Comparison of ENCODE assay signal across 27 cellular contexts in genomic region chr9:10242255-10242654, GRCh38.
"Had no signal": no experiment of that assay in that cellular context is flagged by ENCODE, and none has a peak within 500 bp of the region (broad histone marks: within the 10 kb centered on the region; RNA-seq: fewer than 3 reads in every experiment).

No MANE protein-coding gene starts in this region.

- ATAC-seq: left lobe of liver; natural killer cell; psoas muscle; right lobe of liver; stimulated activated naive B cell treated with anti-CD40 and anti-IgM and Interleukin-4, amounts not matched to agents 10 μg/mL and 1 μg/mL and 100 μg/mL, for 72 hours; upper lobe of right lung had no signal

- H3K4me1 ChIP-seq: colonic mucosa, esophagus muscularis mucosa, psoas muscle, right lobe of liver, tibial nerve, upper lobe of right lung, uterus had no signal

- DNase-seq: colonic mucosa; effector CD8-positive, alpha-beta T cell; endodermal cell; hypothalamus; immature natural killer cell; islet precursor cell; natural killer cell; occipital lobe; ovary; posterior cingulate gyrus; psoas muscle; right lobe of liver; small intestine; stimulated activated CD4-positive, alpha-beta T cell treated with anti-CD3 and anti-CD28 coated beads, Interleukin-15, amount 100 ng/mL, for 24 hours; stimulated activated CD4-positive, alpha-beta T cell treated with anti-CD3 and anti-CD28 coated beads, Interleukin-2, amount 100 ng/mL, for 48 hours; stimulated activated naive B cell treated with anti-CD40 and anti-IgM and Interleukin-4, amounts not matched to agents 10 μg/mL and 1 μg/mL and 100 μg/mL, for 72 hours; upper lobe of right lung; uterus had no signal

- H3K4me3 ChIP-seq: colonic mucosa, esophagus muscularis mucosa, lung, ovary, psoas muscle, right lobe of liver, thoracic aorta, tibial nerve, upper lobe of right lung, uterus had no signal

- H3K27me3 Mint-ChIP-seq: dendritic cell treated with granulocyte-macrophage colony-stimulating factor and Interleukin-4, amounts not matched to agents 40 ng/mL and 50 ng/mL, for 4 days; memory B cell; stimulated activated naive B cell treated with anti-CD40 and anti-IgM and Interleukin-4, amounts not matched to agents 10 μg/mL and 1 μg/mL and 100 μg/mL, for 72 hours; stimulated activated naive CD8-positive, alpha-beta T cell treated with anti-CD3 and anti-CD28 coated beads, Interleukin-15, Interleukin-2, amounts not matched to agents 100 ng/mL and 50 ng/mL, for 24 hours had no signal

- FAIRE-seq: frontal cortex, small intestine had no signal

- H3K36me3 ChIP-seq: colonic mucosa, esophagus muscularis mucosa, ovary, right lobe of liver, thoracic aorta, tibial nerve, upper lobe of right lung, uterus had no signal

- H3K4me3 Mint-ChIP-seq: dendritic cell treated with granulocyte-macrophage colony-stimulating factor and Interleukin-4, amounts not matched to agents 40 ng/mL and 50 ng/mL, for 4 days; endodermal cell; immature natural killer cell; memory B cell; natural killer cell; stimulated activated naive B cell treated with anti-CD40 and anti-IgM and Interleukin-4, amounts not matched to agents 10 μg/mL and 1 μg/mL and 100 μg/mL, for 72 hours; stimulated activated naive CD8-positive, alpha-beta T cell treated with anti-CD3 and anti-CD28 coated beads, Interleukin-15, Interleukin-2, amounts not matched to agents 100 ng/mL and 50 ng/mL, for 24 hours had no signal

- H3K9me3 Mint-ChIP-seq: dendritic cell treated with granulocyte-macrophage colony-stimulating factor and Interleukin-4, amounts not matched to agents 40 ng/mL and 50 ng/mL, for 4 days; stimulated activated naive B cell treated with anti-CD40 and anti-IgM and Interleukin-4, amounts not matched to agents 10 μg/mL and 1 μg/mL and 100 μg/mL, for 72 hours had no signal

- H3K9me3 ChIP-seq: colonic mucosa, esophagus muscularis mucosa, ovary, psoas muscle, right lobe of liver, thoracic aorta, tibial nerve, upper lobe of right lung, uterus had no signal

- H3K27me3 ChIP-seq: colonic mucosa, esophagus muscularis mucosa, ovary, right lobe of liver, tibial nerve, upper lobe of right lung had no signal

- H3K27ac ChIP-seq: colonic mucosa, esophagus muscularis mucosa, ovary, psoas muscle, right lobe of liver, thoracic aorta, tibial nerve, upper lobe of right lung, uterus had no signal

- H3K4me1 Mint-ChIP-seq: immature natural killer cell; memory B cell; natural killer cell; stimulated activated naive B cell treated with anti-CD40 and anti-IgM and Interleukin-4, amounts not matched to agents 10 μg/mL and 1 μg/mL and 100 μg/mL, for 72 hours had no signal

- H3K27ac Mint-ChIP-seq: dendritic cell treated with granulocyte-macrophage colony-stimulating factor and Interleukin-4, amounts not matched to agents 40 ng/mL and 50 ng/mL, for 4 days; endodermal cell; immature natural killer cell; memory B cell; natural killer cell; stimulated activated naive B cell treated with anti-CD40 and anti-IgM and Interleukin-4, amounts not matched to agents 10 μg/mL and 1 μg/mL and 100 μg/mL, for 72 hours; stimulated activated naive CD8-positive, alpha-beta T cell treated with anti-CD3 and anti-CD28 coated beads, Interleukin-15, Interleukin-2, amounts not matched to agents 100 ng/mL and 50 ng/mL, for 24 hours had no signal

- H3K36me3 Mint-ChIP-seq: immature natural killer cell; memory B cell; natural killer cell; stimulated activated naive B cell treated with anti-CD40 and anti-IgM and Interleukin-4, amounts not matched to agents 10 μg/mL and 1 μg/mL and 100 μg/mL, for 72 hours had no signal
